1 cellular context compared by ENCODE assay signal in genomic region chr21:20999567-21000169, GRCh38.
TF ChIP-seq lines count a peak whose summit lies in the region.

No MANE protein-coding gene starts in this region.

TF ChIP-seq in WTC11, 78 proteins besides CTCF, POLR2A, EP300 and RAD21 (continued from another document):
- TF ChIP-seq AR (CRISPR knock-in tag; IDR thresholded peaks at IDR 0.05) (no peak), AFF4 (CRISPR knock-in tag; IDR thresholded peaks at IDR 0.05; ENCODE audit: borderline replicate concordance) (no peak), ZBTB43 (CRISPR knock-in tag; IDR thresholded peaks at IDR 0.05) (no peak), NR1H2 (CRISPR knock-in tag; IDR thresholded peaks at IDR 0.05) (no peak), CDX4 (CRISPR knock-in tag; IDR thresholded peaks at IDR 0.05; ENCODE audit: borderline replicate concordance) (no peak), JUN (CRISPR knock-in tag; IDR thresholded peaks at IDR 0.05) (no peak), MYBL2 (CRISPR knock-in tag; IDR thresholded peaks at IDR 0.05) (no peak), ESRRA (CRISPR knock-in tag; IDR thresholded peaks at IDR 0.05; ENCODE audit: borderline replicate concordance) (no peak), FOXK1 (CRISPR knock-in tag; IDR thresholded peaks at IDR 0.05) (no peak), CBFB (CRISPR knock-in tag; IDR thresholded peaks at IDR 0.05; ENCODE audit: low read depth) (no peak)
